In the genomic region with DNA sequence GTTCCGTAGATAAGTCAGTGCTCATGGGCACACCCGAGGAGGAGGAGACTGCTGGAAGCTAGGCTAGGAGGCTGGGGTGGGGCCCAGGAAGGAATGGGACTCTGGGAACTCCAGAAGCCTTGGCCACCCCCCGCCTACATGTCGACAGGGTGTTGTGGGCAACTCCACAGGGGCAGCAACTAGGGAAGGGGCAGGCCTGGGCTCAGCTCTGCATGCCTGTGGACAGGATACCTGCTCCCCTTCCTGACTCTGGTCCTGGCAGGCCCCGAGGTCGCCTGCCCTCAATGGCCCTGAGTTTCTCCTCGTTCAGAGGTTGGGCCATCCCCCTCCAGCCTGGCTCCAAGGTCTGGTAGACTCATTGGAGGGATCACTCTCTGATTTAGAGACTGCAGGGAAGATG, we compare ENCODE assay signal across 25 cellular contexts.
"Had no signal": no experiment of that assay in that cellular context is flagged by ENCODE, and none has a peak within 500 bp of the region (broad histone marks: within the 10 kb centered on the region; RNA-seq: fewer than 3 reads in every experiment).

No MANE protein-coding gene starts in this region.

- H3K27me3 ChIP-seq: colonic mucosa had no signal

- DNase-seq: colonic mucosa; cortex of kidney; effector CD8-positive, alpha-beta T cell; effector memory CD8-positive, alpha-beta T cell; endodermal cell; erythroblast; esophagus squamous epithelium; foreskin fibroblast; foreskin melanocyte; gastrocnemius medialis; glutamatergic neuron; head of caudate nucleus; hypothalamus; immature natural killer cell; islet precursor cell; left cardiac atrium; left lung; left ventricle myocardium superior; lower lobe of right lung; mesenchymal stem cell; mucosa of descending colon; naive B cell had no signal

- FAIRE-seq: endometrium had no signal

- H3K79me2 ChIP-seq: hepatocyte had no signal

- H3K4me2 ChIP-seq: hepatocyte had no signal

- H3K36me3 ChIP-seq: colonic mucosa, esophagus squamous epithelium, gastrocnemius medialis, left lung, lower lobe of right lung had no signal

- H3K9me3 ChIP-seq: colonic mucosa, esophagus squamous epithelium, gastrocnemius medialis, left lung, lower lobe of right lung, mucosa of descending colon had no signal

- H3K27ac ChIP-seq: colonic mucosa, epithelial cell of prostate, esophagus squamous epithelium, gastrocnemius medialis, hepatocyte, left lung, lower lobe of right lung had no signal

- H2AFZ ChIP-seq: hepatocyte had no signal

- H3K4me3 ChIP-seq: colonic mucosa, esophagus squamous epithelium, gastrocnemius medialis, hepatocyte, left lung, lower lobe of right lung, mucosa of descending colon had no signal

- H3K4me1 ChIP-seq: colonic mucosa, esophagus squamous epithelium, gastrocnemius medialis, left lung, lower lobe of right lung had no signal
